In genomic region chr3:182921665-182922355, GRCh38 we compare ENCODE assay signal across 1 cellular context.
TF ChIP-seq lines count a peak whose summit lies in the region.

No MANE protein-coding gene starts in this region.

TF ChIP-seq in GM23338, 12 proteins besides CTCF, POLR2A, EP300 and RAD21:
- TF ChIP-seq POLR2AphosphoS5 (IDR thresholded peaks at IDR 0.05; ENCODE audit: low read depth) (no peak), CREB1 (CRISPR knock-in tag; IDR thresholded peaks at IDR 0.05; ENCODE audit: low read depth) (no peak), ZNF114 (CRISPR knock-in tag; IDR thresholded peaks at IDR 0.05) (no peak), NANOG (IDR thresholded peaks at IDR 0.05; ENCODE audit: borderline replicate concordance) (no peak), ZNF462 (CRISPR knock-in tag; IDR thresholded peaks at IDR 0.05) (no peak)
